ENCODE assay signal across 10 cellular contexts in the genomic region with DNA sequence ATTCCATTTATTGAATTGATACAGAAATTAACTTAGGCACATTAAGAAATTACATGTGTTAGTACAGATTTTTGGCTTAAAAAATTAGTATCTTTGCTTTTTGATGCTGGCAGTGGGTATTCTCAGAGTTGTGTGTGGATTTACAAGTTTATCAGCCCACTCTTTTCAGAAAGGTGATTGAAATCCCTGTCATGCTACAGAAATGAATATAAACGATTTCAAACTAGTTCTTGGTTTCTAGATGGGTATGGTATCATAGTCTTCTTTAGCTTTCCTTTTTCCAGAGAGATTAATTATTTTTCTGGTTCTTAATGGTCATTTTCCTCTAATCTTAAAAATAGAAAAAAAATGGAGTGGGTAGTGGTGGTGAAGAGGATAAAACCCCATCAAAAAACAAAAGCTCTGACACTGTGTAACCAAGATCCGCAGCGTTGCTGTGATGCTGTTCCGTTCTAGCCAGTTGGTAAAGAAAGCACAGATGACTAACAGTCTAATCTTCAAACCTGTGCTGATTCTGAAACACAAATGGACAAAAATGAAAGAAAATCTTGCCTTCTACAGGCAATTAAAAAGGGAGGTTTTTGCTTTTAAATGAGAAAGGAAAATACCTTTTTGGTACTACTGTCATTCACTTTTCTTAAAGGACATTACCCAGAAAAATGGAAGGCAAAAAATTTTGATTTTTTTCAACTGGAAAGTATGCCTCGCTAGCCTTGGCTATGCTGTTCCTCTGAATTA. TPM values are rescaled to one million over a fixed set of nuclear protein-coding genes. Genes with fewer than 3 reads are reported as not detected.
A peak's percentile ranks its signal among the peaks of the same experiment; 100 is the strongest.
DNase-seq lines count a peak whose midpoint lies in the region; ATAC-seq and TF ChIP-seq lines count a peak whose summit lies in the region.
"Had no signal": no experiment of that assay in that cellular context is flagged by ENCODE, and none has a peak within 500 bp of the region (broad histone marks: within the 10 kb centered on the region; RNA-seq: fewer than 3 reads in every experiment).

No MANE protein-coding gene starts in this region.

- POLR2A ChIA-PET in HEK293 (lab: Yijun Ruan, JAX) = no interaction called here
- POLR2A ChIA-PET in RWPE1 (lab: Yijun Ruan, JAX; ENCODE audit: low non-redundant PET) = interaction anchor here (0.7 kb wide), 1 partner anchor 43 kb away, joined by 5 read pairs; no protein-coding TSS in a partner anchor

- no peak overlapping the region for H3K27ac ChIP-seq in HEK293 (ENCODE audit: extremely low read depth, low read depth, low read length)
- H3K27ac ChIP-seq in RWPE1 = no peak overlapping the region
- peak overlapping the region; percentile 44 for H3K27ac ChIP-seq in neural cell (ENCODE audit: low read length)
- H3K27ac ChIP-seq: HL-60 had no signal

- H3K4me1 ChIP-seq in HEK293 (ENCODE audit: control insufficient read depth, insufficient read depth, low read length) = peaks cover 36% of the 10 kb centered on the region
- H3K4me1 ChIP-seq in endocrine pancreas (ENCODE audit: control insufficient read depth, insufficient read depth, low read length) = peaks cover 23% of the 10 kb centered on the region

- ATAC-seq in GM19463 (IDR thresholded peaks at IDR 0.05; ENCODE audit: unreplicated experiment) (no peak), Right ventricle myocardium inferior (no peak)

- H3K4me3 ChIP-seq in HEK293 (ENCODE audit: low read depth, low read length) (no peak overlapping the region), endocrine pancreas (ENCODE audit: control insufficient read depth, insufficient read depth, low read length) (peak overlapping the region; percentile 68), neural cell (ENCODE audit: low read length) (peak overlapping the region; percentile 66)

- TF ChIP-seq RAD21 in neural cell (conservative IDR thresholded peaks at IDR 0.05) = no peak

- intact Hi-C loops in Right ventricle myocardium inferior (cut with DNase I) = no loop called here

- peak; percentile 26 for DNase-seq in RWPE1 (ENCODE audit: low spot score)
- DNase-seq in NCI-H2171 (lab: John Stamatoyannopoulos, UW) = no peak
- no peak for DNase-seq in Right ventricle myocardium inferior (ENCODE audit: missing footprints)
- DNase-seq: foreskin fibroblast, NCI-H187 had no signal

- H3K36me3 ChIP-seq in HEK293 (ENCODE audit: control insufficient read depth in 2 of 2, insufficient read depth in 1 of 2, low read length in 2 of 2) (no peaks in the 10 kb centered on the region), endocrine pancreas (ENCODE audit: control insufficient read depth, insufficient read depth, low read length) (no peaks in the 10 kb centered on the region), neural cell (ENCODE audit: insufficient read depth, low read length) (no peaks in the 10 kb centered on the region)

- H3K9me2 ChIP-seq in neural cell (ENCODE audit: insufficient read depth, low read length) = no peaks in the 10 kb centered on the region

- peak overlapping the region; percentile 90 for H3K4me2 ChIP-seq in neural cell (ENCODE audit: low read length)

- no peak overlapping the region for H3K9ac ChIP-seq in endocrine pancreas (ENCODE audit: control insufficient read depth, insufficient read depth, low read length)
- H3K9ac ChIP-seq in neural cell (ENCODE audit: low read length) = peak overlapping the region; percentile 48

- H3K9me3 ChIP-seq in HEK293 (ENCODE audit: control insufficient read depth, insufficient read depth, low read depth, low read length) = no peaks in the 10 kb centered on the region
- no peaks in the 10 kb centered on the region for H3K9me3 ChIP-seq in endocrine pancreas (ENCODE audit: control insufficient read depth, low read length)
- no peaks in the 10 kb centered on the region for H3K9me3 ChIP-seq in neural cell (ENCODE audit: low read length)

- H3F3A ChIP-seq in neural cell (ENCODE audit: insufficient read depth, low read length, poor library complexity, severe bottlenecking) = no peaks in the 10 kb centered on the region

- TF ChIP-seq CTCF in HEK293 (tag by site-specific recombination; IDR thresholded peaks at IDR 0.05) = no peak
- no peak for TF ChIP-seq CTCF in RWPE1 (conservative IDR thresholded peaks at IDR 0.05; ENCODE audit: low read depth)
- no peak for TF ChIP-seq CTCF in neural cell (IDR thresholded peaks at IDR 0.05; ENCODE audit: poor library complexity, severe bottlenecking)

- peaks cover 45% of the 10 kb centered on the region for H3K79me2 ChIP-seq in neural cell (replicated peaks; ENCODE audit: insufficient read depth, low read length)

- no peaks in the 10 kb centered on the region for H3K27me3 ChIP-seq in endocrine pancreas (ENCODE audit: control insufficient read depth, insufficient read depth, low read length)
- no peaks in the 10 kb centered on the region for H3K27me3 ChIP-seq in neural cell (ENCODE audit: insufficient read depth, low read depth, low read length)

- no peaks in the 10 kb centered on the region for H4K20me1 ChIP-seq in neural cell (ENCODE audit: insufficient read depth)

- no peak for TF ChIP-seq EP300 in neural cell (conservative IDR thresholded peaks at IDR 0.05; ENCODE audit: poor library complexity, severe bottlenecking)

- H2AFZ ChIP-seq in neural cell (ENCODE audit: low read depth, low read length) = no peak overlapping the region

- CTCF ChIA-PET in HEK293 (lab: Yijun Ruan, JAX) = interaction anchor here (0.6 to 0.7 kb wide), 2 partner anchors 8 to 16 kb away, joined by 3 to 4 read pairs; no protein-coding TSS in a partner anchor
- CTCF ChIA-PET in RWPE1 (lab: Yijun Ruan, JAX) = interaction anchor here (0.6 to 0.7 kb wide), 2 partner anchors 56 to 1509 kb away, joined by 3 to 7 read pairs; no protein-coding TSS in a partner anchor

TF ChIP-seq in HEK293, 187 proteins besides CTCF, POLR2A, EP300 and RAD21:
- TF ChIP-seq PRDM1 (tag by site-specific recombination; IDR thresholded peaks at IDR 0.05) (peak; percentile 75), ZNF600 (tag by site-specific recombination; IDR thresholded peaks at IDR 0.05) (0 out of 2 replicates have a peak, but pooled peaks have one; percentile 29), ZNF660 (tag by site-specific recombination; IDR thresholded peaks at IDR 0.05) (0 out of 2 replicates have a peak, but pooled peaks have one; percentile 15), ZNF211 (tag by site-specific recombination; IDR thresholded peaks at IDR 0.05; ENCODE audit: low read depth) (no peak)
TF ChIP-seq in HEK293: peak in this region for 3.

TF ChIP-seq in neural cell, 6 proteins besides CTCF, POLR2A, EP300 and RAD21:
- TF ChIP-seq, protein P1, sequence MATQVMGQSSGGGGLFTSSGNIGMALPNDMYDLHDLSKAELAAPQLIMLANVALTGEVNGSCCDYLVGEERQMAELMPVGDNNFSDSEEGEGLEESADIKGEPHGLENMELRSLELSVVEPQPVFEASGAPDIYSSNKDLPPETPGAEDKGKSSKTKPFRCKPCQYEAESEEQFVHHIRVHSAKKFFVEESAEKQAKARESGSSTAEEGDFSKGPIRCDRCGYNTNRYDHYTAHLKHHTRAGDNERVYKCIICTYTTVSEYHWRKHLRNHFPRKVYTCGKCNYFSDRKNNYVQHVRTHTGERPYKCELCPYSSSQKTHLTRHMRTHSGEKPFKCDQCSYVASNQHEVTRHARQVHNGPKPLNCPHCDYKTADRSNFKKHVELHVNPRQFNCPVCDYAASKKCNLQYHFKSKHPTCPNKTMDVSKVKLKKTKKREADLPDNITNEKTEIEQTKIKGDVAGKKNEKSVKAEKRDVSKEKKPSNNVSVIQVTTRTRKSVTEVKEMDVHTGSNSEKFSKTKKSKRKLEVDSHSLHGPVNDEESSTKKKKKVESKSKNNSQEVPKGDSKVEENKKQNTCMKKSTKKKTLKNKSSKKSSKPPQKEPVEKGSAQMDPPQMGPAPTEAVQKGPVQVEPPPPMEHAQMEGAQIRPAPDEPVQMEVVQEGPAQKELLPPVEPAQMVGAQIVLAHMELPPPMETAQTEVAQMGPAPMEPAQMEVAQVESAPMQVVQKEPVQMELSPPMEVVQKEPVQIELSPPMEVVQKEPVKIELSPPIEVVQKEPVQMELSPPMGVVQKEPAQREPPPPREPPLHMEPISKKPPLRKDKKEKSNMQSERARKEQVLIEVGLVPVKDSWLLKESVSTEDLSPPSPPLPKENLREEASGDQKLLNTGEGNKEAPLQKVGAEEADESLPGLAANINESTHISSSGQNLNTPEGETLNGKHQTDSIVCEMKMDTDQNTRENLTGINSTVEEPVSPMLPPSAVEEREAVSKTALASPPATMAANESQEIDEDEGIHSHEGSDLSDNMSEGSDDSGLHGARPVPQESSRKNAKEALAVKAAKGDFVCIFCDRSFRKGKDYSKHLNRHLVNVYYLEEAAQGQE (IDR thresholded peaks at IDR 0.05; ENCODE audit: borderline replicate concordance) = no peak
- TF ChIP-seq EZH2 (IDR thresholded peaks at IDR 0.05; ENCODE audit: borderline replicate concordance, insufficient read depth, low read length, poor library complexity, severe bottlenecking) = no peak
- TF ChIP-seq MXI1 (conservative IDR thresholded peaks at IDR 0.05; ENCODE audit: poor library complexity, severe bottlenecking) = no peak
- TF ChIP-seq SMC3 (conservative IDR thresholded peaks at IDR 0.05; ENCODE audit: poor library complexity) = no peak
- TF ChIP-seq TAF1 (IDR thresholded peaks at IDR 0.05; ENCODE audit: low read depth) = no peak
- no peak for TF ChIP-seq POLR2AphosphoS5 (IDR thresholded peaks at IDR 0.05)

RNA-seq across cellular contexts. Expression of gene LRRTM2, which starts 5.2 kb away (rescaled TPM):
- polyA plus RNA-seq in neural cell = 5.9 and 6.1 TPM in 2 replicates
- polyA minus RNA-seq in neural cell = 25.1 and 43.5 TPM in 2 replicates
- not detected for total RNA-seq in Right ventricle myocardium inferior
